ENCODE assay signal across 35 cellular contexts in the genomic region with DNA sequence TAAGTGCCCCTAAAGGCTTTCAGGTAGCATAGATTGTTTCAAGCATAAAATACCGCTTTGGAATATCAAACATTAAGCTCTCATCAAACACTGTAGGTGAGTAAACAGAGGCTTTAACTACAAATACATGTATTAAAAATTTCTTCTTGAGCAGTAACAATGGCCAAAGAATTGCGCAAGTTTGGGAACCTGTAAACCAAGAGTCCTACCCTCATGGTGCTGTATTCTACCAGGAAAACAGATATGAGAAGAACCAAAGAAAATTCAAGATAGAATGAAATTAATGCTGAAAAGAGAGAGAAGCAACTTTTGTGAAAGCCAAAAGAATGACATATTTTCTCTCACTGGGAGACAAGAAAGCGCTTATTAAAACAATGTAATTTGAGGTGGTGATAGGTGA. TPM values are rescaled to one million over a fixed set of nuclear protein-coding genes. Genes with fewer than 3 reads are reported as not detected.
"Had no signal": no experiment of that assay in that cellular context is flagged by ENCODE, and none has a peak within 500 bp of the region (broad histone marks: within the 10 kb centered on the region; RNA-seq: fewer than 3 reads in every experiment).

No MANE protein-coding gene starts in this region.

- H3K27me3 ChIP-seq: MG63 had no signal

- H3K4me3 ChIP-seq: MG63 had no signal

- DNase-seq: Karpas-422, Kasumi-1, MG63, MM.1S, MV-4-11, NCI-H1048, NCI-H1092, NCI-H1092 treated with DMSO at 0.1 percent for 48 hours, NCI-H1105, NCI-H1105 treated with DMSO at 0.1 percent for 48 hours, NCI-H1417, NCI-H1417 treated with DMSO at 0.1 percent for 48 hours, NCI-H1436, NCI-H146, NCI-H1694, NCI-H1694 treated with DMSO at 0.1 percent for 48 hours, NCI-H187, NCI-H187 treated with DMSO at 0.1 percent for 48 hours, NCI-H1930, NCI-H2029, NCI-H2029 treated with DMSO at 0.1 percent for 48 hours, NCI-H2081, NCI-H2081 treated with DMSO at 0.1 percent for 48 hours, NCI-H2107, NCI-H2171, NCI-H2171 treated with DMSO at 0.1 percent for 48 hours, NCI-H2227 treated with DMSO at 0.1 percent for 48 hours, NCI-H226, NCI-H345, NCI-H446, NCI-H446 treated with DMSO at 0.1 percent for 48 hours, NCI-H510A, NCI-H510A treated with DMSO at 0.1 percent for 48 hours, NCI-H524 had no signal

- H3K36me3 ChIP-seq: MG63 had no signal

- H3K9me3 ChIP-seq: MG63 had no signal

RNA-seq across cellular contexts. Expression of a gene that starts 45.5 kb away (rescaled TPM):
- total RNA-seq: MCF 10A had no signal
